In genomic region chr12:9869307-9870161, GRCh38 we compare ENCODE assay signal across 8 cellular contexts. TPM values are rescaled to one million over a fixed set of nuclear protein-coding genes. Genes with fewer than 3 reads are reported as not detected.
DNase-seq lines count a peak whose midpoint lies in the region; TF ChIP-seq lines count a peak whose summit lies in the region.

Gene CLEC2B (minus strand): TSS chr12:9869354.

- peaks cover 9% of the 10 kb centered on the region for H3K36me3 Mint-ChIP-seq in activated naive CD4-positive, alpha-beta T cell treated with anti-CD3 and anti-CD28 coated beads for 36 hours (ENCODE audit: low read depth)

- H3K4me3 ChIP-seq in KMS-11 (IDR thresholded peaks at IDR 0.05; ENCODE audit: insufficient read depth, low read depth, low read length), result no peak within 1 kb of the TSS

- H3K9ac ChIP-seq in KMS-11, result peak within 1 kb of the TSS; percentile 56

- H3K4me2 ChIP-seq in KMS-11, result peak within 1 kb of the TSS; percentile 75

- no peaks in the 10 kb centered on the region for H3K9me3 Mint-ChIP-seq in activated naive CD4-positive, alpha-beta T cell treated with anti-CD3 and anti-CD28 coated beads for 36 hours

- H4K20me1 ChIP-seq in KMS-11 (ENCODE audit: insufficient read depth), result no peaks in the 10 kb centered on the region

- CTCF ChIA-PET in activated naive CD4-positive, alpha-beta T cell treated with anti-CD3 and anti-CD28 coated beads for 36 hours (lab: Charles Lee), result interaction anchor here (0.6 to 1.1 kb wide), 3 partner anchors 56 to 176 kb away, joined by 3 to 4 read pairs (median 4); no protein-coding TSS in a partner anchor

- peak within 1 kb of the TSS; percentile 74 for H3K27ac ChIP-seq in KMS-11

- no peaks in the 10 kb centered on the region for H3K79me2 ChIP-seq in KMS-11 (ENCODE audit: insufficient read depth, low read depth)

- no peaks in the 10 kb centered on the region for H3K27me3 ChIP-seq in KMS-11 (ENCODE audit: insufficient read depth, low read depth)

- DNase-seq in stimulated activated CD4-positive, alpha-beta T cell treated with anti-CD3 and anti-CD28 coated beads, Interleukin-2, amount 100 ng/mL, for 24 hours, result peak; percentile 19 to 30
- no peak for DNase-seq in stimulated activated CD4-positive, alpha-beta T cell treated with anti-CD3 and anti-CD28 coated beads, Interleukin-12 subunit alpha, Interleukin-12 subunit beta, amount 100 ng/mL, for 4 hours
- DNase-seq in activated naive CD4-positive, alpha-beta T cell treated with anti-CD3 and anti-CD28 coated beads for 36 hours, result peak; percentile 37
- DNase-seq in glomerular endothelial cell (ENCODE audit: extremely low read depth, low read depth, low spot score), result peak; percentile 82
- peak; percentile 28 for DNase-seq in retina
- no peak for DNase-seq in NCI-H524 treated with DMSO at 0.1 percent for 48 hours (lab: John Stamatoyannopoulos, UW)
- no peak for DNase-seq in inferior parietal cortex (ENCODE audit: extremely low spot score)

- H3K36me3 ChIP-seq in KMS-11 (ENCODE audit: insufficient read depth), result no peaks in the 10 kb centered on the region

- H3K27me3 Mint-ChIP-seq in activated naive CD4-positive, alpha-beta T cell treated with anti-CD3 and anti-CD28 coated beads for 36 hours (ENCODE audit: low read depth), result no peaks in the 10 kb centered on the region

- peak within 1 kb of the TSS; percentile 98 for H3K27ac Mint-ChIP-seq in activated naive CD4-positive, alpha-beta T cell treated with anti-CD3 and anti-CD28 coated beads for 36 hours

- TF ChIP-seq CTCF in KMS-11 (conservative IDR thresholded peaks at IDR 0.05; ENCODE audit: low read depth, low read length), result no peak

- H3K4me3 Mint-ChIP-seq in activated naive CD4-positive, alpha-beta T cell treated with anti-CD3 and anti-CD28 coated beads for 36 hours, result peak within 1 kb of the TSS; percentile 91

- H2AFZ ChIP-seq in KMS-11 (ENCODE audit: low read depth), result peak within 1 kb of the TSS; percentile 84

- peaks cover 35% of the 10 kb centered on the region for H3K4me1 ChIP-seq in KMS-11 (ENCODE audit: low read depth, poor library complexity, severe bottlenecking)

- intact Hi-C loops in activated naive CD4-positive, alpha-beta T cell treated with anti-CD3 and anti-CD28 coated beads for 36 hours (cut with micrococcal nuclease), result loop anchor here (1.0 to 10.0 kb wide), 15 partner anchors 37 to 1785 kb away; partner anchors contain the start of gene MAGOHB

- peaks cover 22% of the 10 kb centered on the region for H3K4me1 Mint-ChIP-seq in activated naive CD4-positive, alpha-beta T cell treated with anti-CD3 and anti-CD28 coated beads for 36 hours (ENCODE audit: low read depth)

RNA-seq across cellular contexts. Expression of gene CLEC2B, which starts in this region (rescaled TPM):
- total RNA-seq in activated naive CD4-positive, alpha-beta T cell treated with anti-CD3 and anti-CD28 coated beads for 36 hours, result 10 to 100 TPM; 30.3 to 30.7 TPM
- 31.2 and 51.1 TPM in 2 replicates for total RNA-seq in glomerular endothelial cell

Comparison
In these comparisons a context has a peak if more than half of its experiments do, and no peak if none do; other contexts are left out.
1. DNase-seq: peak in stimulated activated CD4-positive, alpha-beta T cell treated with anti-CD3 and anti-CD28 coated beads, Interleukin-2, amount 100 ng/mL, for 24 hours (2 of 2), activated naive CD4-positive, alpha-beta T cell treated with anti-CD3 and anti-CD28 coated beads for 36 hours (single experiment), glomerular endothelial cell (single experiment) and retina (single experiment); none in stimulated activated CD4-positive, alpha-beta T cell treated with anti-CD3 and anti-CD28 coated beads, Interleukin-12 subunit alpha, Interleukin-12 subunit beta, amount 100 ng/mL, for 4 hours (single experiment), NCI-H524 treated with DMSO at 0.1 percent for 48 hours (single experiment) and inferior parietal cortex (single experiment).